ENCODE assay signal across 7 cellular contexts in genomic region chr6:46014511-46015118, GRCh38. TPM values are rescaled to one million over a fixed set of nuclear protein-coding genes. Genes with fewer than 3 reads are reported as not detected.
DNase-seq lines count a peak whose midpoint lies in the region; ATAC-seq, FAIRE-seq and TF ChIP-seq lines count a peak whose summit lies in the region.

No MANE protein-coding gene starts in this region.

- no peak for TF ChIP-seq POLR2A in GM12891 (IDR thresholded peaks at IDR 0.05; ENCODE audit: low read depth, low read length)

- no peaks in the 10 kb centered on the region for H3K9me3 Mint-ChIP-seq in activated naive CD4-positive, alpha-beta T cell treated with anti-CD3 and anti-CD28 coated beads, Interleukin-2, amount 50 U/mL, for 24 hours
- peaks cover 6% of the 10 kb centered on the region in 2 donors for H3K9me3 Mint-ChIP-seq in stimulated activated naive B cell treated with anti-CD40 and anti-IgM and Interleukin-4, amounts not matched to agents 10 μg/mL and 1 μg/mL and 100 μg/mL, for 72 hours

- H3K36me3 ChIP-seq in kidney epithelial cell (ENCODE audit: control insufficient read depth, insufficient read depth, low read length), result no peaks in the 10 kb centered on the region

- H3K4me1 Mint-ChIP-seq in activated naive CD4-positive, alpha-beta T cell treated with anti-CD3 and anti-CD28 coated beads, Interleukin-2, amount 50 U/mL, for 24 hours, result peaks cover 59% of the 10 kb centered on the region
- H3K4me1 Mint-ChIP-seq in stimulated activated naive B cell treated with anti-CD40 and anti-IgM and Interleukin-4, amounts not matched to agents 10 μg/mL and 1 μg/mL and 100 μg/mL, for 72 hours, result peaks cover 27 to 34% of the 10 kb centered on the region in 2 donors

- no peak overlapping the region for H3K27ac Mint-ChIP-seq in activated naive CD4-positive, alpha-beta T cell treated with anti-CD3 and anti-CD28 coated beads, Interleukin-2, amount 50 U/mL, for 24 hours
- H3K27ac Mint-ChIP-seq in stimulated activated naive B cell treated with anti-CD40 and anti-IgM and Interleukin-4, amounts not matched to agents 10 μg/mL and 1 μg/mL and 100 μg/mL, for 72 hours, result no peak overlapping the region

- DNase-seq in NCI-H774 (lab: John Stamatoyannopoulos, UW) (peak; percentile 5), kidney epithelial cell (ENCODE audit: low read depth) (no peak), glomerular visceral epithelial cell (ENCODE audit: extremely low spot score) (no peak), GM12891 (ENCODE audit: insufficient read length, low spot score) (no peak)
- no peak for DNase-seq in stimulated activated naive B cell treated with anti-CD40 and anti-IgM and Interleukin-4, amounts not matched to agents 10 μg/mL and 1 μg/mL and 100 μg/mL, for 72 hours

- peak overlapping the region; percentile 56 for H3K4me3 ChIP-seq in kidney epithelial cell (ENCODE audit: low read depth, low read length)

- peak overlapping the region; percentile 91 for H3K4me3 Mint-ChIP-seq in activated naive CD4-positive, alpha-beta T cell treated with anti-CD3 and anti-CD28 coated beads, Interleukin-2, amount 50 U/mL, for 24 hours
- H3K4me3 Mint-ChIP-seq in stimulated activated naive B cell treated with anti-CD40 and anti-IgM and Interleukin-4, amounts not matched to agents 10 μg/mL and 1 μg/mL and 100 μg/mL, for 72 hours, result peak overlapping the region; percentile 81 to 85

- H3K27me3 ChIP-seq in kidney epithelial cell (ENCODE audit: control insufficient read depth, insufficient read depth, low read length), result peaks cover 21% of the 10 kb centered on the region

- FAIRE-seq in GM12891 (lab: Jason Lieb, UNC), result no peak

- no peaks in the 10 kb centered on the region for H3K36me3 Mint-ChIP-seq in activated naive CD4-positive, alpha-beta T cell treated with anti-CD3 and anti-CD28 coated beads, Interleukin-2, amount 50 U/mL, for 24 hours
- H3K36me3 Mint-ChIP-seq in stimulated activated naive B cell treated with anti-CD40 and anti-IgM and Interleukin-4, amounts not matched to agents 10 μg/mL and 1 μg/mL and 100 μg/mL, for 72 hours, result peaks cover 0 to 4% of the 10 kb centered on the region in 2 donors

- H3K27me3 Mint-ChIP-seq in activated naive CD4-positive, alpha-beta T cell treated with anti-CD3 and anti-CD28 coated beads, Interleukin-2, amount 50 U/mL, for 24 hours, result peaks cover 9% of the 10 kb centered on the region
- H3K27me3 Mint-ChIP-seq in stimulated activated naive B cell treated with anti-CD40 and anti-IgM and Interleukin-4, amounts not matched to agents 10 μg/mL and 1 μg/mL and 100 μg/mL, for 72 hours, result peaks cover 16 to 36% of the 10 kb centered on the region in 2 donors

- peak in 1 of 2 donors; percentile 19 for ATAC-seq in stimulated activated naive B cell treated with anti-CD40 and anti-IgM and Interleukin-4, amounts not matched to agents 10 μg/mL and 1 μg/mL and 100 μg/mL, for 72 hours (replicated peaks)
- ATAC-seq in HG03095 (IDR thresholded peaks at IDR 0.05; ENCODE audit: unreplicated experiment), result no peak

- TF ChIP-seq CTCF in kidney epithelial cell (IDR thresholded peaks at IDR 0.05; ENCODE audit: insufficient read depth, low read length, poor library complexity, severe bottlenecking), result no peak

TF ChIP-seq in GM12891, 5 proteins besides CTCF, POLR2A, EP300 and RAD21:
- TF ChIP-seq POU2F2 (IDR thresholded peaks at IDR 0.05; ENCODE audit: low read depth, low read length) (no peak), SPI1 (IDR thresholded peaks at IDR 0.05; ENCODE audit: low read depth, low read length) (no peak), PAX5 (IDR thresholded peaks at IDR 0.05; ENCODE audit: insufficient read depth, low read length, severe bottlenecking) (no peak), TAF1 (IDR thresholded peaks at IDR 0.05; ENCODE audit: low read depth, low read length) (no peak), POLR2AphosphoS5 (IDR thresholded peaks at IDR 0.05; ENCODE audit: low read depth, low read length) (no peak)

RNA-seq across cellular contexts. Expression of gene CLIC5, which starts 1.0 kb away (rescaled TPM):
- total RNA-seq in kidney epithelial cell, result 3.2 and 3.5 TPM in 2 replicates
- not detected for polyA plus RNA-seq in GM12891 (2012; ENCODE audit: low read depth, missing spikeins)
